15 cellular contexts compared by ENCODE assay signal in the genomic region with DNA sequence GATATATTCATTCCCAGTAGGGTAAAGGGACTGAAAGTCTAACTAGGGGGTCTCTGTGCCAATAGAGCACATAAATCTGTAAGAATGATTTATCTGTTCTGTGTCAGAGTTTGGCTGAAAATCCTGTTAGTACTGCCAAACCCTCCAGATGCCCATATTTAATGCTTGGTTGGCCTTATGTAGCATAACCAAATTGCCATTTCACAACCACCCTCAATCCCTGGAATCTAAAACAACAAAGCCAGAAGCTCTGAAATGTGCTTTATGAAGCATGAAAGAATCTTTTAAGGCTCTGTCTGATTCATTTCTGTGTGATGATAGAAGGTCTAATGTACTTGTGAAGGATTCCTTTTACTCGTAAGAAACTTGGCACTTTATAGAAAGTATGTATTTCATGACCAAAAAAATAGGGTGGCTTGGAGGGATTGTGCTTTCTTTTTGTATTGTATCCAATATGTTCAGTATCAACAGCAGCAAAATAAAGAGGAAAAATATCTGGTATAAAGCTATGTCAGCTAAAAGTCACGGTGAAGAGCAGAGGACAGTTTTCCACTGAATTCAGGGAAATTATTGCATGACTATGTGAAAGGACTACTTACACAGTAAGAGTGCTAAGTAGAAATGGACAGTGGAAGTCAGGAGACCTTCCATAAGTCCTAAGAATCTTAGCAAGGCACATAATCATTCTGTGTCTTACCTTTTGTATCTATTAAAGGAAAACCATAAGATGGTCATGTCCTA. TPM values are rescaled to one million over a fixed set of nuclear protein-coding genes. Genes with fewer than 3 reads are reported as not detected.
A peak's percentile ranks its signal among the peaks of the same experiment; 100 is the strongest.
DNase-seq lines count a peak whose midpoint lies in the region; ATAC-seq and TF ChIP-seq lines count a peak whose summit lies in the region.
"Had no signal": no experiment of that assay in that cellular context is flagged by ENCODE, and none has a peak within 500 bp of the region (broad histone marks: within the 10 kb centered on the region; RNA-seq: fewer than 3 reads in every experiment).

No MANE protein-coding gene starts in this region.

- no peak overlapping the region for H2AK5ac ChIP-seq in trophoblast cell (ENCODE audit: low read length)

- DNase-seq in Ammon's horn (ENCODE audit: low spot score): peak; percentile 47
- DNase-seq in M059J (ENCODE audit: low read depth): peak; percentile 27
- DNase-seq in astrocyte of the hippocampus (ENCODE audit: low read depth, low spot score): peak; percentile 71
- peak; percentile 57 to 88 for DNase-seq in trophoblast cell
- no peak for DNase-seq in activated T-cell treated with anti-CD3 and anti-CD28 coated beads, Interleukin-2, amount 50 U/mL, for 4 hours
- no peak for DNase-seq in transverse colon
- DNase-seq: activated CD8-positive, alpha-beta memory T cell treated with anti-CD3 and anti-CD28 coated beads, Interleukin-2, amount 50 U/mL, for 48 hours; endodermal cell; GOT3; NCI-H2029 treated with DMSO at 0.1 percent for 48 hours; upper lobe of left lung had no signal

- no peak overlapping the region for H2BK12ac ChIP-seq in trophoblast cell (ENCODE audit: low read length)

- no peak overlapping the region for H4K8ac ChIP-seq in trophoblast cell (ENCODE audit: low read depth, low read length)

- H3K4me2 ChIP-seq in trophoblast cell (ENCODE audit: low read length): no peak overlapping the region

- no peak overlapping the region for H4K12ac ChIP-seq in trophoblast cell (ENCODE audit: low read depth, low read length)

- WGBS in trophoblast cell (ENCODE audit: extremely low coverage, insufficient coverage, insufficient read length): no CpG with 5 or more reads among the region's 2 CpGs
- 57 to 65% methylated on average over 2 of the region's 2 CpGs for WGBS in transverse colon (ENCODE audit: low coverage in 1 of 2), 2 donors

- peaks cover 2% of the 10 kb centered on the region for H3K79me1 ChIP-seq in trophoblast cell (ENCODE audit: low read length)

- H3K4ac ChIP-seq in trophoblast cell (ENCODE audit: low read depth, low read length): no peak overlapping the region

- H3K4me1 ChIP-seq in trophoblast cell (ENCODE audit: control insufficient read depth in 1 of 2, insufficient read depth in 2 of 2, low read length in 2 of 2): peaks cover 9 to 12% of the 10 kb centered on the region in 2 experiments
- H3K4me1 ChIP-seq in transverse colon: peaks cover 0 to 9% (median 2%) of the 10 kb centered on the region in 4 donors
- H3K4me1 ChIP-seq: right atrium auricular region, upper lobe of left lung had no signal

- H2AFZ ChIP-seq in trophoblast cell (ENCODE audit: insufficient read depth, low read length, poor library complexity): no peak overlapping the region

- no peak overlapping the region for H3K18ac ChIP-seq in trophoblast cell (ENCODE audit: low read length)

- H3K27ac ChIP-seq in trophoblast cell (ENCODE audit: low read depth, low read length) (no peak overlapping the region), transverse colon (peak overlapping the region in 1 of 4 donors; percentile 9)
- H3K27ac ChIP-seq: C4-2B, right atrium auricular region, upper lobe of left lung had no signal

- in situ Hi-C loops in transverse colon (cut with MboI; ENCODE audit: low pct_ligation_motif_present in 1 of 4, low pct_unique_long_range_greater_than_20kb in 1 of 4, low sequenced_read_pairs in 3 of 4): loop anchor here (25.0 kb wide), 1 partner anchor 488 kb away; no protein-coding TSS in a partner anchor

- H3K36me3 ChIP-seq in trophoblast cell (ENCODE audit: control insufficient read depth in 1 of 2, insufficient read depth in 2 of 2, low read length in 2 of 2) (no peaks in the 10 kb centered on the region), transverse colon (no peaks in the 10 kb centered on the region)
- H3K36me3 ChIP-seq: right atrium auricular region, upper lobe of left lung had no signal

- TF ChIP-seq EP300 in transverse colon (IDR thresholded peaks at IDR 0.05; ENCODE audit: low read depth): no peak

- H3K9me3 Mint-ChIP-seq in activated T-cell treated with anti-CD3 and anti-CD28 coated beads, Interleukin-2, amount 50 U/mL, for 4 hours: no peaks in the 10 kb centered on the region
- H3K9me3 Mint-ChIP-seq: endodermal cell had no signal

- peaks cover 26% of the 10 kb centered on the region for H3K4me1 Mint-ChIP-seq in activated T-cell treated with anti-CD3 and anti-CD28 coated beads, Interleukin-2, amount 50 U/mL, for 4 hours (ENCODE audit: low read depth)

- H3K27me3 Mint-ChIP-seq in activated T-cell treated with anti-CD3 and anti-CD28 coated beads, Interleukin-2, amount 50 U/mL, for 4 hours (ENCODE audit: low read depth): no peaks in the 10 kb centered on the region

- no peak overlapping the region for H3K14ac ChIP-seq in trophoblast cell (ENCODE audit: low read length)

- H3K9ac ChIP-seq in trophoblast cell (ENCODE audit: low read length): no peak overlapping the region

- H3K4me3 ChIP-seq in trophoblast cell (ENCODE audit: low read depth, low read length): no peak overlapping the region
- H3K4me3 ChIP-seq in transverse colon: no peak overlapping the region
- H3K4me3 ChIP-seq: right atrium auricular region, upper lobe of left lung had no signal

- H3K23ac ChIP-seq in trophoblast cell (ENCODE audit: low read length): no peak overlapping the region

- H3K27me3 ChIP-seq in trophoblast cell (ENCODE audit: insufficient read depth, low read length): no peaks in the 10 kb centered on the region
- no peaks in the 10 kb centered on the region for H3K27me3 ChIP-seq in transverse colon
- H3K27me3 ChIP-seq: right atrium auricular region, upper lobe of left lung had no signal

- H2BK5ac ChIP-seq in trophoblast cell (ENCODE audit: low read depth, low read length, poor library complexity): no peak overlapping the region

- no peak overlapping the region for H2BK120ac ChIP-seq in trophoblast cell (ENCODE audit: insufficient read depth, low read length, poor library complexity)

- ATAC-seq in GM18868 (IDR thresholded peaks at IDR 0.05; ENCODE audit: unreplicated experiment) (no peak), GM18498 (IDR thresholded peaks at IDR 0.05; ENCODE audit: unreplicated experiment) (no peak)
- no peak for ATAC-seq in activated T-cell treated with anti-CD3 and anti-CD28 coated beads, Interleukin-2, amount 50 U/mL, for 4 hours

- TF ChIP-seq POLR2A in transverse colon (IDR thresholded peaks at IDR 0.05): no peak

- H3K9me3 ChIP-seq in trophoblast cell (ENCODE audit: insufficient read depth, low read depth, low read length) (no peaks in the 10 kb centered on the region), transverse colon (no peaks in the 10 kb centered on the region)
- H3K9me3 ChIP-seq: right atrium auricular region, upper lobe of left lung had no signal

- intact Hi-C loops in transverse colon (cut with DNase I; ENCODE audit: low total_unique reads): no loop called here

- H4K91ac ChIP-seq in trophoblast cell (ENCODE audit: low read depth, low read length): no peak overlapping the region

- H3K4me3 Mint-ChIP-seq in activated T-cell treated with anti-CD3 and anti-CD28 coated beads, Interleukin-2, amount 50 U/mL, for 4 hours: no peak overlapping the region
- H3K4me3 Mint-ChIP-seq: endodermal cell had no signal

- no peak for TF ChIP-seq CTCF in transverse colon (IDR thresholded peaks at IDR 0.05)

- H3K36me3 Mint-ChIP-seq in activated T-cell treated with anti-CD3 and anti-CD28 coated beads, Interleukin-2, amount 50 U/mL, for 4 hours (ENCODE audit: insufficient read depth): no peaks in the 10 kb centered on the region

- no peaks in the 10 kb centered on the region for H3K79me2 ChIP-seq in trophoblast cell (ENCODE audit: control insufficient read depth, insufficient read depth, low read length, poor library complexity)

RNA-seq across cellular contexts. Expression of a gene that starts 19.1 kb away (rescaled TPM):
- total RNA-seq in M059J (2014; rRNA removed; shearing (Covaris generic)): not detected in 2 replicates
- polyA plus RNA-seq in trophoblast cell (2013): 0.04 TPM in 1 of 2 replicates, not detected in the other
- total RNA-seq in activated T-cell treated with anti-CD3 and anti-CD28 coated beads, Interleukin-2, amount 50 U/mL, for 4 hours: under 1 TPM in 2 of 3 donors, not detected in 1; 0.24 to 0.47 TPM
- 1 to 10 TPM in 2 of 4 donors, under 1 TPM in 2; 0.37 to 2.4 (median 0.85) TPM for total RNA-seq in transverse colon
- total RNA-seq: right atrium auricular region had no signal

RNA-seq across cellular contexts. Expression of a gene that starts 33.0 kb away (rescaled TPM):
- 4.9 and 14.0 TPM in 2 replicates for total RNA-seq in M059J (2014; rRNA removed; shearing (Covaris generic))
- polyA plus RNA-seq in trophoblast cell (2013): 4.5 and 4.6 TPM in 2 replicates
- total RNA-seq in activated T-cell treated with anti-CD3 and anti-CD28 coated beads, Interleukin-2, amount 50 U/mL, for 4 hours: 10 to 100 TPM; 17.1 to 22.7 (median 21.2) TPM
- 1 to 10 TPM; 1.9 to 9.7 (median 4.0) TPM for total RNA-seq in transverse colon

Comparison
In these comparisons a context has a peak if more than half of its experiments do, and no peak if none do; other contexts are left out.
1. DNase-seq: peak in Ammon's horn (single experiment), M059J (single experiment), astrocyte of the hippocampus (single experiment) and trophoblast cell (2 of 2); none in activated T-cell treated with anti-CD3 and anti-CD28 coated beads, Interleukin-2, amount 50 U/mL, for 4 hours (single experiment) and transverse colon (single experiment).